In the genomic region with DNA sequence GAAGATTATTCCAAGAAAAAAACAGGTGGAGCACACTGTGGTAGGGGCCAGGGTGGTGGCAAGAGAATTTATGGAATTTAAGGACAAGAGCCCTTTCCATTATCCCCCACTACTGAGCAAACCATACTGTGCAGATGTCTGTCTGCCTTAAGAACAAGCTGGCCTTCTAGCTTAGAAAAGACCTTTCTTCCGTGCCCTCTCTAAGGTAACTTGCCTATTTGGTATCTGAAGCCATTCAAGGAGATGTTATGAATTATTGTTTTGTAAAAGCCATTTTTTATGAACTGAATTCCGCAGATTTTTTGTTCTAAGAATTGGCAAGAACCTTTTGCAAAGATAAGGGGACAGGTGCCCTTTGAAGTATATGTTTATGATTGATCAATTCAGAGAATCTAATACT, we compare ENCODE assay signal across 18 cellular contexts. TPM values are rescaled to one million over a fixed set of nuclear protein-coding genes. Genes with fewer than 3 reads are reported as not detected.
DNase-seq lines count a peak whose midpoint lies in the region; TF ChIP-seq lines count a peak whose summit lies in the region.
"Had no signal": no experiment of that assay in that cellular context is flagged by ENCODE, and none has a peak within 500 bp of the region (broad histone marks: within the 10 kb centered on the region; RNA-seq: fewer than 3 reads in every experiment).

No MANE protein-coding gene starts in this region.

- H3K27ac Mint-ChIP-seq in activated naive CD4-positive, alpha-beta T cell treated with anti-CD3 and anti-CD28 coated beads, Interleukin-2, amount 50 U/mL, for 24 hours, result peak overlapping the region; percentile 84
- no peak overlapping the region for H3K27ac Mint-ChIP-seq in activated naive CD4-positive, alpha-beta T cell treated with anti-CD3 and anti-CD28 coated beads, Interleukin-2, amount 10 ng/mL, durations not matched to agents 7 days and 5 days

- POLR2A ChIA-PET in OCI-LY7 (lab: Charles Lee), result no interaction called here

- intact Hi-C loops in dorsolateral prefrontal cortex (cut with DNase I), result loop anchor here in 1 of 2 donors (10.0 kb wide), 1 partner anchor 91 kb away; no protein-coding TSS in a partner anchor
- intact Hi-C loops in OCI-LY7 (cut with micrococcal nuclease; ENCODE audit: unreplicated experiment), result no loop called here

- H3K4me3 Mint-ChIP-seq in activated naive CD4-positive, alpha-beta T cell treated with anti-CD3 and anti-CD28 coated beads, Interleukin-2, amount 50 U/mL, for 24 hours, result no peak overlapping the region
- no peak overlapping the region for H3K4me3 Mint-ChIP-seq in activated naive CD4-positive, alpha-beta T cell treated with anti-CD3 and anti-CD28 coated beads, Interleukin-2, amount 10 ng/mL, durations not matched to agents 7 days and 5 days

- no peak for DNase-seq in activated naive CD4-positive, alpha-beta T cell treated with anti-CD3 and anti-CD28 coated beads, Interleukin-2, amount 10 ng/mL, durations not matched to agents 7 days and 5 days
- no peak for DNase-seq in MM.1S
- no peak for DNase-seq in dorsolateral prefrontal cortex
- no peak for DNase-seq in smooth muscle cell (lab: John Stamatoyannopoulos, UW; ENCODE audit: unreplicated experiment)
- no peak for DNase-seq in OCI-LY7 (ENCODE audit: low spot score)
- DNase-seq in DMS153 treated with DMSO at 0.1 percent for 48 hours (lab: John Stamatoyannopoulos, UW; ENCODE audit: unreplicated experiment), result no peak
- no peak for DNase-seq in mesenteric fat pad (ENCODE audit: low spot score)
- DNase-seq: C1 segment of cervical spinal cord; Caco-2; DMS53; HCEC 1CT; Kasumi-1; NCI-H1436; NCI-H2081; NCI-H524 treated with DMSO at 0.1 percent for 48 hours; NK-92 treated with Interleukin-12 subunit alpha and Interleukin-12 subunit beta, amount 100 ng/mL, for 24 hours; PC-3 had no signal

- H3K27me3 ChIP-seq in MM.1S (replicated peaks; ENCODE audit: insufficient read depth, low read length) (no peaks in the 10 kb centered on the region), dorsolateral prefrontal cortex (no peaks in the 10 kb centered on the region), smooth muscle cell (ENCODE audit: low read depth) (no peaks in the 10 kb centered on the region)

- no peaks in the 10 kb centered on the region for H3K27me3 Mint-ChIP-seq in activated naive CD4-positive, alpha-beta T cell treated with anti-CD3 and anti-CD28 coated beads, Interleukin-2, amount 50 U/mL, for 24 hours
- no peaks in the 10 kb centered on the region for H3K27me3 Mint-ChIP-seq in activated naive CD4-positive, alpha-beta T cell treated with anti-CD3 and anti-CD28 coated beads, Interleukin-2, amount 10 ng/mL, durations not matched to agents 7 days and 5 days

- BruUV-seq in OCI-LY7 (replicated peaks; lab: Mats Ljungman, UMichigan), result no TSS peak

- H3K79me2 ChIP-seq in MM.1S (ENCODE audit: low read length), result no peaks in the 10 kb centered on the region
- H3K79me2 ChIP-seq in smooth muscle cell (ENCODE audit: low read depth), result no peaks in the 10 kb centered on the region
- H3K79me2 ChIP-seq in OCI-LY7 (ENCODE audit: insufficient read depth, low read depth, low read length), result no peaks in the 10 kb centered on the region

- TF ChIP-seq CTCF in MM.1S (IDR thresholded peaks at IDR 0.05; ENCODE audit: low read length), result no peak
- TF ChIP-seq CTCF in dorsolateral prefrontal cortex (IDR thresholded peaks at IDR 0.05 in 54 of 56, conservative IDR thresholded peaks at IDR 0.05 in 2 of 56; ENCODE audit: low read depth in 1 of 56, partially characterized antibody in 56 of 56), result no peak
- TF ChIP-seq CTCF in smooth muscle cell (IDR thresholded peaks at IDR 0.05; ENCODE audit: borderline replicate concordance, insufficient read depth, poor library complexity, severe bottlenecking), result no peak
- TF ChIP-seq CTCF in OCI-LY7 (conservative IDR thresholded peaks at IDR 0.05; ENCODE audit: low read length), result no peak

- peaks cover 46% of the 10 kb centered on the region for H3K4me1 ChIP-seq in MM.1S (ENCODE audit: low read length)
- H3K4me1 ChIP-seq in smooth muscle cell (ENCODE audit: low read depth), result peaks cover 9% of the 10 kb centered on the region
- no peaks in the 10 kb centered on the region for H3K4me1 ChIP-seq in OCI-LY7 (ENCODE audit: insufficient read depth, low read length, poor library complexity, severe bottlenecking)

- H3K36me3 ChIP-seq in MM.1S (replicated peaks; ENCODE audit: insufficient read depth, low read length), result no peaks in the 10 kb centered on the region
- no peaks in the 10 kb centered on the region for H3K36me3 ChIP-seq in smooth muscle cell (ENCODE audit: low read depth)
- no peaks in the 10 kb centered on the region for H3K36me3 ChIP-seq in OCI-LY7 (ENCODE audit: insufficient read depth, low read length)

- peaks cover 16% of the 10 kb centered on the region for H3K36me3 Mint-ChIP-seq in activated naive CD4-positive, alpha-beta T cell treated with anti-CD3 and anti-CD28 coated beads, Interleukin-2, amount 50 U/mL, for 24 hours
- peaks cover 15% of the 10 kb centered on the region for H3K36me3 Mint-ChIP-seq in activated naive CD4-positive, alpha-beta T cell treated with anti-CD3 and anti-CD28 coated beads, Interleukin-2, amount 10 ng/mL, durations not matched to agents 7 days and 5 days

- H3K9ac ChIP-seq in MM.1S (ENCODE audit: low read length) (no peak overlapping the region), smooth muscle cell (ENCODE audit: low read depth) (no peak overlapping the region)

- H3F3A ChIP-seq in MM.1S (ENCODE audit: insufficient read depth, low read length) (peaks cover 18% of the 10 kb centered on the region), smooth muscle cell (ENCODE audit: low read depth) (peaks cover 10% of the 10 kb centered on the region)

- no peaks in the 10 kb centered on the region for H3K9me2 ChIP-seq in MM.1S (replicated peaks; ENCODE audit: insufficient read depth, low read length)
- no peaks in the 10 kb centered on the region for H3K9me2 ChIP-seq in OCI-LY7 (ENCODE audit: insufficient read depth, low read length)

- H3K4me3 ChIP-seq in MM.1S (ENCODE audit: low read length) (no peak overlapping the region), dorsolateral prefrontal cortex (no peak overlapping the region), smooth muscle cell (no peak overlapping the region), OCI-LY7 (ENCODE audit: low read depth, low read length, poor library complexity, severe bottlenecking) (no peak overlapping the region)

- H3K9me3 Mint-ChIP-seq in activated naive CD4-positive, alpha-beta T cell treated with anti-CD3 and anti-CD28 coated beads, Interleukin-2, amount 50 U/mL, for 24 hours, result peaks cover 5% of the 10 kb centered on the region
- H3K9me3 Mint-ChIP-seq in activated naive CD4-positive, alpha-beta T cell treated with anti-CD3 and anti-CD28 coated beads, Interleukin-2, amount 10 ng/mL, durations not matched to agents 7 days and 5 days, result peaks cover 6% of the 10 kb centered on the region

- H3K4me1 Mint-ChIP-seq in activated naive CD4-positive, alpha-beta T cell treated with anti-CD3 and anti-CD28 coated beads, Interleukin-2, amount 50 U/mL, for 24 hours, result peaks cover 65% of the 10 kb centered on the region
- H3K4me1 Mint-ChIP-seq in activated naive CD4-positive, alpha-beta T cell treated with anti-CD3 and anti-CD28 coated beads, Interleukin-2, amount 10 ng/mL, durations not matched to agents 7 days and 5 days, result peaks cover 52% of the 10 kb centered on the region

- CTCF ChIA-PET in activated naive CD4-positive, alpha-beta T cell treated with anti-CD3 and anti-CD28 coated beads, Interleukin-2, amount 10 ng/mL, durations not matched to agents 7 days and 5 days (lab: Charles Lee), result interaction anchor here (1.3 kb wide), 1 partner anchor 56 kb away, joined by 5 read pairs; no protein-coding TSS in a partner anchor
- CTCF ChIA-PET in OCI-LY7 (lab: Charles Lee; ENCODE audit: unreplicated experiment), result no interaction called here

- no peak overlapping the region for H3K4me2 ChIP-seq in MM.1S (ENCODE audit: low read depth, low read length)
- no peak overlapping the region for H3K4me2 ChIP-seq in smooth muscle cell
- no peak overlapping the region for H3K4me2 ChIP-seq in OCI-LY7 (ENCODE audit: low read length)

- H3K27ac ChIP-seq in MM.1S (ENCODE audit: low read length) (peak overlapping the region; percentile 32; the same call in 1 of the 2 replicates), dorsolateral prefrontal cortex (peak overlapping the region in 56 of 59 donors; percentile 12 to 97 (median 86)), smooth muscle cell (ENCODE audit: low read depth) (peak overlapping the region; percentile 87), OCI-LY7 (ENCODE audit: low read depth, low read length, poor library complexity, severe bottlenecking) (no peak overlapping the region)

- H3K9me3 ChIP-seq in MM.1S (replicated peaks; ENCODE audit: insufficient read depth, low read length), result no peaks in the 10 kb centered on the region
- H3K9me3 ChIP-seq in smooth muscle cell (replicated peaks; ENCODE audit: low read depth), result no peaks in the 10 kb centered on the region
- no peaks in the 10 kb centered on the region for H3K9me3 ChIP-seq in OCI-LY7 (ENCODE audit: low read length)
- H3K9me3 ChIP-seq: Caco-2 had no signal

- H4K20me1 ChIP-seq in MM.1S (ENCODE audit: insufficient read depth, low read length), result no peaks in the 10 kb centered on the region
- no peaks in the 10 kb centered on the region for H4K20me1 ChIP-seq in smooth muscle cell (ENCODE audit: low read depth)
- no peaks in the 10 kb centered on the region for H4K20me1 ChIP-seq in OCI-LY7 (ENCODE audit: insufficient read depth, low read length)

- WGBS in smooth muscle cell (ENCODE audit: low lambda C conversion rate), result 96% methylated on average over 2 of the region's 2 CpGs

- H2AFZ ChIP-seq in MM.1S (ENCODE audit: low read length) (no peak overlapping the region), smooth muscle cell (ENCODE audit: low read depth) (no peak overlapping the region), OCI-LY7 (ENCODE audit: low read length) (no peak overlapping the region)

RNA-seq across cellular contexts. Expression of gene GRAMD2B, which starts 20.9 kb away (rescaled TPM):
- total RNA-seq in dorsolateral prefrontal cortex (100 to 1,000 TPM in 33 of 120 experiments, 10 to 100 TPM in 87; 39.5 to 205 (median 86.4) TPM), smooth muscle cell (27.3 and 33.1 TPM in 2 replicates), OCI-LY7 (2022) (not detected in 2 replicates), mesenteric fat pad (10.7 TPM)
- polyA plus RNA-seq in smooth muscle cell, result 8.7 and 28.9 TPM in 2 replicates
- not detected in 2 replicates for total RNA-seq in OCI-LY7 (2014; rRNA removed; shearing (Covaris generic))

Comparison
In these comparisons a context has a peak if more than half of its experiments do, and no peak if none do; other contexts are left out.
1. RNA of gene GRAMD2B, which starts 20.9 kb away (total RNA-seq): 39.5 to 205 TPM in dorsolateral prefrontal cortex, 27.3 to 33.1 TPM in smooth muscle cell and 10.7 TPM in mesenteric fat pad (single experiment); not detected in OCI-LY7; every median in the first group is over 10 times any median in the second.